24 cellular contexts compared by ENCODE assay signal in the genomic region with DNA sequence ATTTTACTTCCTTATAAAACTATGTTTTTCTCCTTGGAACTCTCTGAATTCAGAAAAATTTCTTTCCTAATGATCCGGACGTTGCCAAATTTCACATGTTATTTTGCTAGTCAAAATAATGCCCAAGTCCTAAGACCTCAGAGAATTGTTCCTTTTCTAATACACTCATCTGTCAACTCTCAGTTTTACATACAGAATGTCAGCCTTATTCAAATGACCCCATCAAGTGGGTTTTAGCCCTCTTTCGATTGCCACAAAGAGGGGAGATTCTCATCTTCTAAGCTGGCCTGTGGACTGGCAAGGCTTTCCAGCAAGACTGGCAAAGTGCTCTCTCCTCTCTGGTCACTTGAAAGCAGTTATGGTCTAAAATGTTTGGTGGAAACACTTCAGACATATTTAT.
DNase-seq lines count a peak whose midpoint lies in the region; ATAC-seq and TF ChIP-seq lines count a peak whose summit lies in the region.
"Had no signal": no experiment of that assay in that cellular context is flagged by ENCODE, and none has a peak within 500 bp of the region (broad histone marks: within the 10 kb centered on the region; RNA-seq: fewer than 3 reads in every experiment).

No MANE protein-coding gene starts in this region.

- TF ChIP-seq CTCF in GM23338 (conservative IDR thresholded peaks at IDR 0.05; ENCODE audit: low read depth in 2 of 2): no peak
- TF ChIP-seq CTCF in IMR-90 (conservative IDR thresholded peaks at IDR 0.05; ENCODE audit: low read depth, low read length): no peak

- no peaks in the 10 kb centered on the region for H3K9me3 Mint-ChIP-seq in GM23338
- H3K9me3 Mint-ChIP-seq: CD4-positive, alpha-beta T cell; T-cell; T-helper 2 cell treated with Interferon-gamma antibody and Interleukin-4, amounts not matched to agents 5 μg/mL and 100 μg/mL, for 36 hours had no signal

- no peak overlapping the region for H2BK20ac ChIP-seq in IMR-90 (ENCODE audit: low read depth, low read length)

- CTCF ChIA-PET in IMR-90 (lab: Yijun Ruan, JAX): interaction anchor here (0.5 kb wide), 1 partner anchor 30 kb away, joined by 3 read pairs; no protein-coding TSS in a partner anchor

- no peak overlapping the region for H4K8ac ChIP-seq in IMR-90 (ENCODE audit: low read depth in 2 of 2, low read length in 2 of 2)

- no peak for DNase-seq in GM23338 (ENCODE audit: low spot score)
- DNase-seq in IMR-90: no peak
- DNase-seq in HCEC 1CT: no peak
- no peak for DNase-seq in C1 segment of cervical spinal cord (lab: John Stamatoyannopoulos, UW)
- no peak for DNase-seq in glomerular visceral epithelial cell (ENCODE audit: extremely low spot score)
- DNase-seq: CD4-positive, alpha-beta T cell; COR-L47; DMS 273 treated with DMSO at 0.1 percent for 48 hours; GOT3; MV-4-11; NCI-H1105 treated with DMSO at 0.1 percent for 48 hours; NCI-H2081; NCI-H2171 treated with DMSO at 0.1 percent for 48 hours; NCI-H524 treated with DMSO at 0.1 percent for 48 hours; NCI-H82; SJCRH30; T-cell had no signal

- H3K36me3 ChIP-seq in GM23338 (ENCODE audit: insufficient read depth) (no peaks in the 10 kb centered on the region; the same call in 1 of the 2 replicates), IMR-90 (ENCODE audit: control insufficient read depth, insufficient read depth, low read length) (peaks cover 12% of the 10 kb centered on the region), subcutaneous abdominal adipose tissue (ENCODE audit: control insufficient read depth in 5 of 5, insufficient read depth in 5 of 5, low read length in 5 of 5) (peaks cover 7 to 23% (median 10%) of the 10 kb centered on the region in 5 donors)

- peaks cover 2% of the 10 kb centered on the region for H3K27me3 Mint-ChIP-seq in GM23338 (ENCODE audit: insufficient read depth, low read depth, poor library complexity)
- H3K27me3 Mint-ChIP-seq: CD4-positive, alpha-beta T cell; T-cell had no signal

- intact Hi-C loops in IMR-90 (cut with micrococcal nuclease): no loop called here

- no peak overlapping the region for H3K4me2 ChIP-seq in GM23338
- no peak overlapping the region for H3K4me2 ChIP-seq in IMR-90 (ENCODE audit: low read depth, low read length)

- H3K4me1 ChIP-seq in GM23338 (ENCODE audit: insufficient read depth) (no peaks in the 10 kb centered on the region), IMR-90 (ENCODE audit: control insufficient read depth, insufficient read depth, low read length) (no peaks in the 10 kb centered on the region), subcutaneous abdominal adipose tissue (ENCODE audit: control insufficient read depth in 5 of 5, insufficient read depth in 5 of 5, low read length in 5 of 5) (peaks cover 0 to 14% (median 3%) of the 10 kb centered on the region in 5 donors)
- H3K4me1 ChIP-seq: SJCRH30 had no signal

- no peak for TF ChIP-seq POLR2A in IMR-90 (IDR thresholded peaks at IDR 0.05; ENCODE audit: low read depth, low read length)

- H3K4me1 Mint-ChIP-seq in GM23338: no peaks in the 10 kb centered on the region
- H3K4me1 Mint-ChIP-seq: T-cell had no signal

- H4K91ac ChIP-seq in IMR-90 (ENCODE audit: insufficient read depth, low read depth, low read length): no peak overlapping the region

- H3K79me2 ChIP-seq in GM23338 (replicated peaks; ENCODE audit: insufficient read depth): peaks cover 24% of the 10 kb centered on the region

- H3K27ac ChIP-seq in GM23338 (ENCODE audit: low read depth) (peak overlapping the region; percentile 57; the same call in 1 of the 2 replicates), IMR-90 (ENCODE audit: insufficient read depth, low read length) (no peak overlapping the region), subcutaneous abdominal adipose tissue (ENCODE audit: low read depth, low read length) (peak overlapping the region; percentile 57)
- H3K27ac ChIP-seq: HL-60, SJCRH30 had no signal

- peaks cover 22 to 30% of the 10 kb centered on the region in 2 experiments for H3K79me1 ChIP-seq in IMR-90 (ENCODE audit: low read depth in 1 of 2, low read length in 2 of 2)

- no peak overlapping the region for H2BK15ac ChIP-seq in IMR-90 (ENCODE audit: low read depth, low read length)

- BruUV-seq in IMR-90 (replicated peaks; lab: Mats Ljungman, UMichigan): no TSS peak

- no peak overlapping the region for H2AK9ac ChIP-seq in IMR-90 (replicated peaks; ENCODE audit: low read depth, low read length, poor library complexity)

- H3K56ac ChIP-seq in IMR-90 (ENCODE audit: extremely low read depth, insufficient read depth, low read length): no peak overlapping the region

- H3K4me3 ChIP-seq in GM23338: no peak overlapping the region
- H3K4me3 ChIP-seq in IMR-90 (ENCODE audit: insufficient read depth, low read depth, low read length): no peak overlapping the region
- no peak overlapping the region for H3K4me3 ChIP-seq in subcutaneous abdominal adipose tissue (ENCODE audit: low read depth in 1 of 5, low read length in 5 of 5)
- H3K4me3 ChIP-seq: SJCRH30 had no signal

- H3K9me1 ChIP-seq in IMR-90 (ENCODE audit: insufficient read depth, low read length): peaks cover 3% of the 10 kb centered on the region; the same call in 1 of the 2 replicates

- H3K9me3 ChIP-seq in IMR-90 (ENCODE audit: control insufficient read depth, insufficient read depth, low read length) (no peaks in the 10 kb centered on the region), subcutaneous abdominal adipose tissue (ENCODE audit: control insufficient read depth in 5 of 5, low read length in 5 of 5) (no peaks in the 10 kb centered on the region)
- H3K9me3 ChIP-seq: SJCRH30 had no signal

- H3F3A ChIP-seq in GM23338 (replicated peaks; ENCODE audit: low read depth): no peaks in the 10 kb centered on the region

- peaks cover 4% of the 10 kb centered on the region; the same call in 1 of the 2 replicates for H4K20me1 ChIP-seq in GM23338 (replicated peaks; ENCODE audit: insufficient read depth)
- 0 out of 2 replicates have a peak, but pooled peaks cover 3% of the 10 kb centered on the region for H4K20me1 ChIP-seq in IMR-90 (ENCODE audit: insufficient read depth, low read length)

- no peak for TF ChIP-seq RAD21 in IMR-90 (IDR thresholded peaks at IDR 0.05; ENCODE audit: low read length)

- H2BK120ac ChIP-seq in IMR-90 (ENCODE audit: low read depth, low read length): no peak overlapping the region

- peak; percentile 60 for ATAC-seq in GM18867 (IDR thresholded peaks at IDR 0.05; ENCODE audit: unreplicated experiment)
- ATAC-seq in GM23338: no peak
- no peak for ATAC-seq in IMR-90 (ENCODE audit: low read depth)
- ATAC-seq in GM21528 (IDR thresholded peaks at IDR 0.05; ENCODE audit: low FRiP score, unreplicated experiment): no peak
- ATAC-seq: HCT116, HepG2, T-cell had no signal

- H3K4me3 Mint-ChIP-seq in GM23338: no peak overlapping the region
- H3K4me3 Mint-ChIP-seq: CD4-positive, alpha-beta T cell; T-cell; T-helper 2 cell treated with Interferon-gamma antibody and Interleukin-4, amounts not matched to agents 5 μg/mL and 100 μg/mL, for 36 hours had no signal

- H3K27me3 ChIP-seq in GM23338 (ENCODE audit: insufficient read depth): no peaks in the 10 kb centered on the region
- H3K27me3 ChIP-seq in IMR-90 (ENCODE audit: control insufficient read depth, insufficient read depth, low read length): no peaks in the 10 kb centered on the region
- no peaks in the 10 kb centered on the region for H3K27me3 ChIP-seq in subcutaneous abdominal adipose tissue (ENCODE audit: control insufficient read depth in 5 of 5, insufficient read depth in 4 of 5, low read length in 5 of 5)
- H3K27me3 ChIP-seq: SJCRH30 had no signal

- no peak overlapping the region; the same call in 1 of the 2 replicates for H3K14ac ChIP-seq in IMR-90 (replicated peaks; ENCODE audit: low read depth, low read length)

- H3K18ac ChIP-seq in IMR-90 (ENCODE audit: low read depth, low read length): no peak overlapping the region

- no peak overlapping the region for H2BK5ac ChIP-seq in IMR-90 (ENCODE audit: low read depth, low read length, poor library complexity, severe bottlenecking)

- no peak overlapping the region for H2AK5ac ChIP-seq in IMR-90 (ENCODE audit: low read depth, low read length)

- peak overlapping the region; percentile 20; the same call in 1 of the 2 replicates for H3K23ac ChIP-seq in IMR-90 (ENCODE audit: low read depth, low read length)

- no peak overlapping the region for H2AFZ ChIP-seq in GM23338
- no peak overlapping the region for H2AFZ ChIP-seq in IMR-90 (replicated peaks; ENCODE audit: low read length, poor library complexity)

- dilution Hi-C loops in IMR-90 (cut with HindIII; ENCODE audit: low sequenced_read_pairs, unreplicated experiment): no loop called here

- H3K9me2 ChIP-seq in GM23338 (ENCODE audit: insufficient read depth): no peaks in the 10 kb centered on the region

- no peak overlapping the region for H3K4ac ChIP-seq in IMR-90 (ENCODE audit: low read depth, low read length)

- H3K9ac ChIP-seq in IMR-90 (ENCODE audit: low read depth, low read length) (no peak overlapping the region), subcutaneous abdominal adipose tissue (ENCODE audit: low read length in 5 of 5) (peak overlapping the region in 2 of 5 donors; percentile 21 to 32)

- 94% methylated on average over 2 of the region's 3 CpGs; no CpG with 5 or more reads in 1 of the 2 experiments for WGBS in IMR-90 (ENCODE audit: extremely low coverage in 2 of 2, insufficient read length in 1 of 2), 2 experiments

- no peak overlapping the region for H4K5ac ChIP-seq in IMR-90 (ENCODE audit: low read depth, low read length)

- H3K27ac Mint-ChIP-seq in GM23338: no peak overlapping the region
- H3K27ac Mint-ChIP-seq: CD4-positive, alpha-beta T cell; T-cell; T-helper 2 cell treated with Interferon-gamma antibody and Interleukin-4, amounts not matched to agents 5 μg/mL and 100 μg/mL, for 36 hours had no signal

- in situ Hi-C loops in IMR-90 (cut with MboI; ENCODE audit: low sequenced_read_pairs): no loop called here

- peaks cover 16% of the 10 kb centered on the region for H3K36me3 Mint-ChIP-seq in GM23338 (ENCODE audit: low read depth)

- POLR2A ChIA-PET in IMR-90 (lab: Charles Lee; ENCODE audit: unreplicated experiment): no interaction called here

TF ChIP-seq in GM23338, 12 proteins besides CTCF, POLR2A, EP300 and RAD21 (continues in another document):
- TF ChIP-seq ZNF114 (CRISPR knock-in tag; IDR thresholded peaks at IDR 0.05): no peak
- TF ChIP-seq ZNF331 (CRISPR knock-in tag; IDR thresholded peaks at IDR 0.05; ENCODE audit: low read depth): no peak
- no peak for TF ChIP-seq CREB1 (CRISPR knock-in tag; IDR thresholded peaks at IDR 0.05; ENCODE audit: low read depth)
- no peak for TF ChIP-seq EZH2phosphoT487 (IDR thresholded peaks at IDR 0.05; ENCODE audit: unreplicated experiment)
- TF ChIP-seq NANOG (IDR thresholded peaks at IDR 0.05; ENCODE audit: borderline replicate concordance): no peak
- no peak for TF ChIP-seq JUNB (IDR thresholded peaks at IDR 0.05; ENCODE audit: unreplicated experiment)
